21 cellular contexts compared by ENCODE assay signal in the genomic region with DNA sequence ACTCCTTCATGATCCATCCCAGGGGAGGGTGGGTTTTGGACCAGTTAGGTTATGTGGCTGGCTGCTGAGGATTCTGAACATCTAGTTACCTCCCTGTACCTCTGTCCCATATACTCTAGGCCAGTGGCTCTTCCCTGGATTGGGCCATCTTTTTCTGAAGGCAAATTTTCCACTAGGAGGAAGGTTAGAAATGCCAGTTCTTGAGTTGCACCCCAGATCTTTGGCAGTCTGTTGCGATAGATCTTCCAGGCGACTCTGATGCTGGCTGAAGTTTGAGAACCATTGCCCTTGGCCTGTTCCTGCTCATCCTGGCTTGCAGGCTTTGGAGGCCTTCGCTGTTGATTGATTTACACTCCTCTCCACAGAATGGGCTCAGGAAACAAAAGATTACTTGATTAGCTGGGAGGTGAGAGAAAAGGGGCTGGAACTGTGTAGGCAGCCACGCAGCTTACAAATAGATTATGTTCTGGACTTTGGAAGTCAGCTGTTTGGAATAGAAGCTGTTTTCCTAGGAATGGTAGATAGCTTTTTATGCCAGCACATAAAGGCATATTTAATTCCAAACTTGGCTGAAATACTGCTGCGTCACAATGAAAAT.
DNase-seq lines count a peak whose midpoint lies in the region; ATAC-seq, FAIRE-seq and TF ChIP-seq lines count a peak whose summit lies in the region.
"Had no signal": no experiment of that assay in that cellular context is flagged by ENCODE, and none has a peak within 500 bp of the region (broad histone marks: within the 10 kb centered on the region; RNA-seq: fewer than 3 reads in every experiment).

No MANE protein-coding gene starts in this region.

- FAIRE-seq in K562 (lab: Jason Lieb, UNC): no peak

- H3K9ac ChIP-seq in K562 (ENCODE audit: insufficient read depth in 1 of 2, low read depth in 2 of 2, low read length in 2 of 2) (no peak overlapping the region), rectal smooth muscle tissue (ENCODE audit: low read length) (no peak overlapping the region), subcutaneous abdominal adipose tissue (ENCODE audit: low read length in 5 of 5) (no peak overlapping the region)
- H3K9ac ChIP-seq: BLaER1, KMS-11 had no signal

- H3K27ac ChIP-seq in K562 (ENCODE audit: extremely low read depth, low read depth, low read length): no peak overlapping the region
- H3K27ac ChIP-seq in rectal smooth muscle tissue (ENCODE audit: low read depth, low read length): peak overlapping the region; percentile 58
- H3K27ac ChIP-seq in subcutaneous abdominal adipose tissue (ENCODE audit: low read depth, low read length): peak overlapping the region; percentile 11
- H3K27ac ChIP-seq: BLaER1, KMS-11, RWPE1 had no signal

- ATAC-seq in K562 (no peak), HG02642 (IDR thresholded peaks at IDR 0.05; ENCODE audit: poor library complexity, unreplicated experiment) (no peak), GM21447 (IDR thresholded peaks at IDR 0.05; ENCODE audit: unreplicated experiment) (no peak)
- ATAC-seq: GM23338 had no signal

- 37% methylated on average over 5 of the region's 5 CpGs for WGBS in K562 (ENCODE audit: insufficient coverage, low coverage, missing lambda C conversion rate)

- no peaks in the 10 kb centered on the region for H3K9me3 ChIP-seq in K562 (replicated peaks; ENCODE audit: control insufficient read depth, insufficient read depth, low read depth, low read length)
- H3K9me3 ChIP-seq in subcutaneous abdominal adipose tissue (ENCODE audit: control insufficient read depth in 5 of 5, low read length in 5 of 5): no peaks in the 10 kb centered on the region
- H3K9me3 ChIP-seq: HAP-1 had no signal

- H3K4me1 ChIP-seq in K562 (replicated peaks in 1 of 2; ENCODE audit: control insufficient read depth in 2 of 2, insufficient read depth in 2 of 2, low read length in 2 of 2): peaks cover 7 to 9% of the 10 kb centered on the region in 2 experiments; a peak in 3 of 5 replicates
- H3K4me1 ChIP-seq in rectal smooth muscle tissue (ENCODE audit: control insufficient read depth, insufficient read depth, low read length): peaks cover 7% of the 10 kb centered on the region
- H3K4me1 ChIP-seq in subcutaneous abdominal adipose tissue (ENCODE audit: control insufficient read depth in 5 of 5, insufficient read depth in 5 of 5, low read length in 5 of 5): peaks cover 0 to 38% (median 13%) of the 10 kb centered on the region in 5 donors
- H3K4me1 ChIP-seq: BLaER1 had no signal

- no peaks in the 10 kb centered on the region for H3K36me3 ChIP-seq in K562 (ENCODE audit: control insufficient read depth, insufficient read depth, low read length)
- H3K36me3 ChIP-seq in rectal smooth muscle tissue (ENCODE audit: control insufficient read depth, insufficient read depth, low read length): no peaks in the 10 kb centered on the region
- no peaks in the 10 kb centered on the region for H3K36me3 ChIP-seq in subcutaneous abdominal adipose tissue (ENCODE audit: control insufficient read depth in 5 of 5, insufficient read depth in 5 of 5, low read length in 5 of 5)
- H3K36me3 ChIP-seq: BLaER1, HAP-1 had no signal

- H3K9me1 ChIP-seq in K562 (ENCODE audit: control insufficient read depth, insufficient read depth, low read length): no peaks in the 10 kb centered on the region

- TF ChIP-seq POLR2A in K562 (conservative IDR thresholded peaks at IDR 0.05): no peak

- no peak for TF ChIP-seq CTCF in K562 (IDR thresholded peaks at IDR 0.05 in 2 of 3, conservative IDR thresholded peaks at IDR 0.05 in 1 of 3; ENCODE audit: insufficient read depth in 2 of 3, low read depth in 1 of 3, low read length in 3 of 3)

- H3K4me3 ChIP-seq in K562: no peak overlapping the region
- H3K4me3 ChIP-seq in rectal smooth muscle tissue (ENCODE audit: low read length): no peak overlapping the region
- no peak overlapping the region for H3K4me3 ChIP-seq in subcutaneous abdominal adipose tissue (ENCODE audit: low read depth in 1 of 5, low read length in 5 of 5)
- H3K4me3 ChIP-seq: BLaER1, GM23338, HAP-1 had no signal

- TF ChIP-seq EP300 in K562 (IDR thresholded peaks at IDR 0.05; ENCODE audit: low read length): no peak

- H3K27me3 ChIP-seq in K562 (ENCODE audit: control insufficient read depth in 2 of 2, insufficient read depth in 2 of 2, low read length in 2 of 2) (peaks cover 0 to 4% of the 10 kb centered on the region in 2 experiments; a peak in 2 of 5 replicates), rectal smooth muscle tissue (ENCODE audit: control insufficient read depth, insufficient read depth, low read length) (no peaks in the 10 kb centered on the region), subcutaneous abdominal adipose tissue (ENCODE audit: control insufficient read depth in 5 of 5, insufficient read depth in 4 of 5, low read length in 5 of 5) (no peaks in the 10 kb centered on the region)
- H3K27me3 ChIP-seq: BLaER1 had no signal

- H2AFZ ChIP-seq in K562 (ENCODE audit: low read depth, low read length): no peak overlapping the region
- H2AFZ ChIP-seq: GM23338 had no signal

- intact Hi-C loops in K562 (cut with micrococcal nuclease): no loop called here

- no peaks in the 10 kb centered on the region for H4K20me1 ChIP-seq in K562 (replicated peaks; ENCODE audit: control insufficient read depth, insufficient read depth, low read length)
- H4K20me1 ChIP-seq: BLaER1 had no signal

- DNase-seq in NCI-H446 (lab: John Stamatoyannopoulos, UW) (peak; percentile 35 to 62), K562 (ENCODE audit: extremely low read depth in 1 of 4, low spot score in 3 of 4) (no peak), midbrain (lab: John Stamatoyannopoulos, UW) (no peak)
- DNase-seq: CD4-positive, CD25-positive, alpha-beta regulatory T cell; DMS153; DND-41; HFFc6; IMR-90; MM.1S; NCI-H2029; NCI-H526 treated with DMSO at 0.1 percent for 48 hours; SHP77 had no signal

- no TSS peak for BruUV-seq in K562 (replicated peaks; lab: Mats Ljungman, UMichigan)

- in situ Hi-C loops in K562 (cut with MboI): no loop called here

- H3K4me2 ChIP-seq in K562 (ENCODE audit: insufficient read depth, low read length): no peak overlapping the region
- H3K4me2 ChIP-seq: BLaER1, GM23338, KMS-11 had no signal

- no peak for TF ChIP-seq RAD21 in K562 (CRISPR knock-in tag; conservative IDR thresholded peaks at IDR 0.05 in 1 of 2, IDR thresholded peaks at IDR 0.05 in 1 of 2)

- POLR2A ChIA-PET in K562 (lab: Yijun Ruan, JAX): no interaction called here

- CTCF ChIA-PET in K562 (lab: Yijun Ruan, JAX; ENCODE audit: low intra/inter-chr PET ratio): no interaction called here

- no peaks in the 10 kb centered on the region for H3K79me2 ChIP-seq in K562 (ENCODE audit: control insufficient read depth, insufficient read depth, low read length)

TF ChIP-seq in K562, 482 proteins besides CTCF, POLR2A, EP300 and RAD21:
- TF ChIP-seq XRCC3 (IDR thresholded peaks at IDR 0.05) (no peak), ZNF444 (CRISPR knock-in tag; IDR thresholded peaks at IDR 0.05) (no peak), MEIS2 (IDR thresholded peaks at IDR 0.05; ENCODE audit: partially characterized antibody) (peak; percentile 59)

Comparison
In these comparisons a context has a peak if more than half of its experiments do, and no peak if none do; other contexts are left out.
1. DNase-seq: peak in NCI-H446 (2 of 2); none in K562 (0 of 4) and midbrain (single experiment).